8 cellular contexts compared by ENCODE assay signal in the genomic region with DNA sequence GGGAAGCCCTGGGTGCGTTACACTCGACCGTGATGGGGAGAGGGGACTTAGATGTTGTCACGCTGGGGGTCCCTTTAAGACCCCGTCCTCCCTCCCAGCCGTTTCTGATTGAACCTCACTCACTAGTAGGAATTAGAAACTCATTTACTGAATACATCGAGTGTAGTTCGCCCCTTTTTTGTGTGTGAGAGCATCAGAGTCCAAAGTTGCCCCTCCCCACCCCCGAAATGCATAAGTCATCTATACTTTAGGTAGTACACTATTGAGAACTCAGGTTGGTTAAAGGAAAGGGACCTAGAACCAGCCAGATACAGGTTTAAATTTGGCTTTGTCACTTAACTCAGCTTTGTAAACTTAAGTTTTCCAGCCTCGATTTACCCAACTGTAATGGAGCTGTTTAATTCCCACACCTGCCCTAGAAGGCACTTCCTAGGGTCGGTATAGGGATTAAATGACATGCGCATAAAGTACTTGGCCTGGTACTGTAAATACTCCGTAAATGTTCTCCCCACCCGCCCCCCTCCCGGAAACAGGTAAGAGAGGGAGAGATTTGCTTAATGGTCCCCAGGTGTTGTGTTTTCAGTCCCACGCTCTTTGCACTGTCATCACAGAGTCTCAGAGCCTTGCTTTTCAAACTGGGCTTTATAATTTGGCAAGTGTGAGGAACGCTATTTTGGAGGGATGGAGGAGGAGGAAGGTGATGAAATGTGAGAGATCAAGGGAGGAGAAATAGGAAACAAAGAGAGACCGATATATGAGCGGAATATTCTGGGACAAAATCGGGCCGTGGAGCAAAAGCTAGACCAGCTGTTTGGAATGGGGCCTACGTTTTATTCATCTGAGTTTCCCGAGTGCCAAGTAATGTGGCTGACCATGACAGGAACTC. TPM values are rescaled to one million over a fixed set of nuclear protein-coding genes. Genes with fewer than 3 reads are reported as not detected.
A peak's percentile ranks its signal among the peaks of the same experiment; 100 is the strongest.
DNase-seq lines count a peak whose midpoint lies in the region; ATAC-seq and TF ChIP-seq lines count a peak whose summit lies in the region.

No MANE protein-coding gene starts in this region.

- H3K36me3 ChIP-seq in heart right ventricle (peaks cover 0 to 39% (median 24%) of the 10 kb centered on the region in 9 donors), SU-DHL-6 (ENCODE audit: low read length) (peaks cover 11% of the 10 kb centered on the region; the same call in 1 of the 2 replicates), esophagus muscularis mucosa (peaks cover 23 to 37% (median 32%) of the 10 kb centered on the region in 4 donors), prostate gland (peaks cover 0 to 4% of the 10 kb centered on the region in 2 donors)

- ATAC-seq in heart right ventricle (no peak), left ventricle myocardium superior (no peak), HG02840 (IDR thresholded peaks at IDR 0.05; ENCODE audit: low FRiP score, unreplicated experiment) (no peak)

- H3K27me3 ChIP-seq in heart right ventricle (no peaks in the 10 kb centered on the region), SU-DHL-6 (ENCODE audit: low read length) (no peaks in the 10 kb centered on the region), esophagus muscularis mucosa (peaks cover 0 to 5% (median 0%) of the 10 kb centered on the region in 4 donors), prostate gland (replicated peaks; ENCODE audit: insufficient read depth) (no peaks in the 10 kb centered on the region)

- H3K9me2 ChIP-seq in SU-DHL-6 (replicated peaks; ENCODE audit: insufficient read depth, low read length), result no peaks in the 10 kb centered on the region

- peaks cover 8% of the 10 kb centered on the region for H4K20me1 ChIP-seq in SU-DHL-6 (ENCODE audit: low read depth, low read length)

- peak overlapping the region; percentile 94 for H2AFZ ChIP-seq in SU-DHL-6 (ENCODE audit: low read depth, low read length, severe bottlenecking)

- intact Hi-C loops in heart right ventricle (cut with DNase I), result loop anchor here (2.0 to 10.0 kb wide), 10 partner anchors 72 to 502 kb away; a partner anchor contains a TSS
- intact Hi-C loops in left ventricle myocardium superior (cut with micrococcal nuclease), result loop anchor here (5.0 kb wide), 1 partner anchor 195 kb away; no protein-coding TSS in a partner anchor
- intact Hi-C loops in esophagus muscularis mucosa (cut with DNase I), result loop anchor here (2.0 to 5.0 kb wide), 2 partner anchors 194 to 255 kb away; no protein-coding TSS in a partner anchor
- intact Hi-C loops in prostate gland (cut with DNase I), result loop anchor here (2.0 kb wide), 1 partner anchor 194 kb away; no protein-coding TSS in a partner anchor

- peak overlapping the region; percentile 77 for H3K9ac ChIP-seq in SU-DHL-6 (ENCODE audit: low read length)

- H3K79me2 ChIP-seq in SU-DHL-6 (ENCODE audit: insufficient read depth, low read length), result peaks cover 43% of the 10 kb centered on the region

- H3K4me2 ChIP-seq in SU-DHL-6 (ENCODE audit: low read depth, low read length, poor library complexity, severe bottlenecking), result peak overlapping the region; percentile 88

- H3K4me1 ChIP-seq in heart right ventricle (peaks cover 0 to 44% (median 39%) of the 10 kb centered on the region in 9 donors), esophagus muscularis mucosa (peaks cover 34 to 57% (median 44%) of the 10 kb centered on the region in 4 donors), prostate gland (replicated peaks) (no peaks in the 10 kb centered on the region)

- WGBS in heart right ventricle, 2 donors, result 2 to 4% methylated on average over 23 of the region's 23 CpGs
- 2% methylated on average over 18 of the region's 23 CpGs for WGBS in esophagus muscularis mucosa
- WGBS in prostate gland, result 3% methylated on average over 23 of the region's 23 CpGs

- TF ChIP-seq POLR2A in esophagus muscularis mucosa (IDR thresholded peaks at IDR 0.05; ENCODE audit: low read depth) (no peak), prostate gland (IDR thresholded peaks at IDR 0.05) (no peak)

- TF ChIP-seq EP300 in esophagus muscularis mucosa (IDR thresholded peaks at IDR 0.05), result no peak

- peak overlapping the region; percentile 85 to 100 (median 97) for H3K4me3 ChIP-seq in heart right ventricle
- peak overlapping the region; percentile 66 for H3K4me3 ChIP-seq in SU-DHL-6 (ENCODE audit: insufficient read depth, low read length, poor library complexity, severe bottlenecking)
- peak overlapping the region; percentile 94 to 100 (median 98) for H3K4me3 ChIP-seq in esophagus muscularis mucosa
- H3K4me3 ChIP-seq in prostate gland, result peak overlapping the region; percentile 98 to 100

- H3K9me3 ChIP-seq in heart right ventricle, result no peaks in the 10 kb centered on the region
- H3K9me3 ChIP-seq in SU-DHL-6 (ENCODE audit: insufficient read depth, low read length), result no peaks in the 10 kb centered on the region
- H3K9me3 ChIP-seq in esophagus muscularis mucosa, result no peaks in the 10 kb centered on the region
- H3K9me3 ChIP-seq in prostate gland, result no peaks in the 10 kb centered on the region

- TF ChIP-seq CTCF in heart right ventricle (IDR thresholded peaks at IDR 0.05), result no peak
- no peak for TF ChIP-seq CTCF in SU-DHL-6 (IDR thresholded peaks at IDR 0.05; ENCODE audit: insufficient read depth, low read length, poor library complexity, severe bottlenecking)
- no peak for TF ChIP-seq CTCF in esophagus muscularis mucosa (IDR thresholded peaks at IDR 0.05)
- TF ChIP-seq CTCF in prostate gland (IDR thresholded peaks at IDR 0.05), result no peak

- peak in 1 of 2 donors; percentile 8 for DNase-seq in heart right ventricle
- DNase-seq in left ventricle myocardium superior, result no peak
- DNase-seq in esophagus muscularis mucosa (ENCODE audit: extremely low spot score), result no peak
- DNase-seq in prostate gland (ENCODE audit: low spot score), result no peak
- DNase-seq in NCI-H1436 treated with DMSO at 0.1 percent for 48 hours (lab: John Stamatoyannopoulos, UW), result no peak
- DNase-seq in NCI-H2171 (lab: John Stamatoyannopoulos, UW), result no peak

- H3F3A ChIP-seq in SU-DHL-6 (ENCODE audit: insufficient read depth), result peaks cover 29% of the 10 kb centered on the region

- peak overlapping the region in 9 of 10 donors; percentile 91 to 100 (median 97) for H3K27ac ChIP-seq in heart right ventricle
- H3K27ac ChIP-seq in SU-DHL-6 (ENCODE audit: low read depth, low read length), result peak overlapping the region; percentile 74
- H3K27ac ChIP-seq in esophagus muscularis mucosa (replicated peaks in 1 of 4), result peak overlapping the region; percentile 88 to 96 (median 92)
- H3K27ac ChIP-seq in prostate gland, result peak overlapping the region; percentile 95

RNA-seq across cellular contexts. Expression of a gene that starts 0.9 kb away (rescaled TPM):
- total RNA-seq in heart right ventricle (10 to 100 TPM; 15.6 to 28.0 (median 22.5) TPM), left ventricle myocardium superior (21.2 TPM), esophagus muscularis mucosa (10 to 100 TPM; 34.5 to 76.0 (median 62.7) TPM), prostate gland (10 to 100 TPM; 62.0 to 82.6 TPM)
- polyA plus RNA-seq in heart right ventricle, result 10 to 100 TPM in 1 of 2 donors, 1 to 10 TPM in 1; 7.5 to 11.0 TPM

RNA-seq across cellular contexts. Expression of a gene that starts 4.5 kb away (rescaled TPM):
- total RNA-seq in heart right ventricle (10 to 100 TPM; 13.2 to 29.8 (median 21.5) TPM), left ventricle myocardium superior (20.2 TPM), esophagus muscularis mucosa (10 to 100 TPM; 34.6 to 44.9 (median 39.6) TPM), prostate gland (10 to 100 TPM; 52.2 to 52.5 TPM)
- 10 to 100 TPM in 1 of 2 donors, 1 to 10 TPM in 1; 8.4 to 16.2 TPM for polyA plus RNA-seq in heart right ventricle
